8 cellular contexts compared by ENCODE assay signal in the genomic region with DNA sequence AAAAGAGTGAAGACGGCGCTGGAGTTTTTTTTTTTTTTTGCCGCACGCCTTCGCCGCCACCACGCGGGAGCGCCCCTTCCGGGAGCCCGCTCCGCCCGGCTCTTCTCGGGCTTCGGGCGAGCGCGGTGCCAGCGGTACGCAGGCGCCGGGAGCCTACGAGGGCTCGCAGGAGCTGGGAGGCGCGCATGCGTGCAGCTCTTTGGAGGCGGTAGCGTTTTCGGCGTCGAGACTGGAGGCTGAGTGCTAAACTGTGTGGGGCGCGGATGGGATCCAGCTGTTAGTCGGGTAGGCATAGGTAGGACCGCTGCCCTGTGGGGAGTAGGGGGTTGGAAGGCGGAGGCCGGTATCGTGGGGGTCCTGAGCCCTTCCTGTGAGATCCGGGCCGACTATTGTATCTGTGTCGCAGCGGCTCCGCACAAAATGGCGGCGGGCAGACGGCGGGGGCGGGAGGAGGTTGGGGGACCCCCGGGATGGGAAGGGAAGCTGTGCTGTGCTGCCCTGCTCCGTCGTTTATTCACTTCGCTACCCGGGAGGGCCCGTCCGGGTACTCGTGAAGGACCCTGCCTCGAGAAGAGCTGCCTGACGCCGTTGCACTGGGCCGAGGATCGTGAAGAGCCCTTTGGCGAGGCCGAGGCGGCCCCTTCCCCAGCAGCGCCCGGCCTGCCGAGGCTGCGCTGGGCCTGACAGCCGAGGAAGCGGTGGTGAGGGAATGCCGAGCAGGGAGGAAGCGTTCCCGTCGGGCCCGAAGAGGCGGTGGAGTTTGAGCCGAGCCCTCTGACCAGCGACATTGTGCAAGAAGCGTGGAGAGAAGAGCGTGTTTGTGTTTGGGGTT. TPM values are rescaled to one million over a fixed set of nuclear protein-coding genes. Genes with fewer than 3 reads are reported as not detected.
DNase-seq lines count a peak whose midpoint lies in the region; ATAC-seq and TF ChIP-seq lines count a peak whose summit lies in the region.

A gene with protein sequence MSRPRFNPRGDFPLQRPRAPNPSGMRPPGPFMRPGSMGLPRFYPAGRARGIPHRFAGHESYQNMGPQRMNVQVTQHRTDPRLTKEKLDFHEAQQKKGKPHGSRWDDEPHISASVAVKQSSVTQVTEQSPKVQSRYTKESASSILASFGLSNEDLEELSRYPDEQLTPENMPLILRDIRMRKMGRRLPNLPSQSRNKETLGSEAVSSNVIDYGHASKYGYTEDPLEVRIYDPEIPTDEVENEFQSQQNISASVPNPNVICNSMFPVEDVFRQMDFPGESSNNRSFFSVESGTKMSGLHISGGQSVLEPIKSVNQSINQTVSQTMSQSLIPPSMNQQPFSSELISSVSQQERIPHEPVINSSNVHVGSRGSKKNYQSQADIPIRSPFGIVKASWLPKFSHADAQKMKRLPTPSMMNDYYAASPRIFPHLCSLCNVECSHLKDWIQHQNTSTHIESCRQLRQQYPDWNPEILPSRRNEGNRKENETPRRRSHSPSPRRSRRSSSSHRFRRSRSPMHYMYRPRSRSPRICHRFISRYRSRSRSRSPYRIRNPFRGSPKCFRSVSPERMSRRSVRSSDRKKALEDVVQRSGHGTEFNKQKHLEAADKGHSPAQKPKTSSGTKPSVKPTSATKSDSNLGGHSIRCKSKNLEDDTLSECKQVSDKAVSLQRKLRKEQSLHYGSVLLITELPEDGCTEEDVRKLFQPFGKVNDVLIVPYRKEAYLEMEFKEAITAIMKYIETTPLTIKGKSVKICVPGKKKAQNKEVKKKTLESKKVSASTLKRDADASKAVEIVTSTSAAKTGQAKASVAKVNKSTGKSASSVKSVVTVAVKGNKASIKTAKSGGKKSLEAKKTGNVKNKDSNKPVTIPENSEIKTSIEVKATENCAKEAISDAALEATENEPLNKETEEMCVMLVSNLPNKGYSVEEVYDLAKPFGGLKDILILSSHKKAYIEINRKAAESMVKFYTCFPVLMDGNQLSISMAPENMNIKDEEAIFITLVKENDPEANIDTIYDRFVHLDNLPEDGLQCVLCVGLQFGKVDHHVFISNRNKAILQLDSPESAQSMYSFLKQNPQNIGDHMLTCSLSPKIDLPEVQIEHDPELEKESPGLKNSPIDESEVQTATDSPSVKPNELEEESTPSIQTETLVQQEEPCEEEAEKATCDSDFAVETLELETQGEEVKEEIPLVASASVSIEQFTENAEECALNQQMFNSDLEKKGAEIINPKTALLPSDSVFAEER (N-terminal part only) (plus strand): TSS at position 202 of the 832 bp plus-strand sequence. CDS start 17,173 bp downstream, outside the sequence.

- peak within 1 kb of the TSS; percentile 100 for H3K4me3 Mint-ChIP-seq in CD4-positive, alpha-beta T cell
- peak within 1 kb of the TSS; percentile 100 for H3K4me3 Mint-ChIP-seq in activated CD4-positive, alpha-beta memory T cell treated with anti-CD3 and anti-CD28 coated beads, Interleukin-2, amount 10 ng/mL, durations not matched to agents 7 days and 5 days

- peaks cover 55% of the 10 kb centered on the region for H3K4me1 Mint-ChIP-seq in CD4-positive, alpha-beta T cell (ENCODE audit: low read depth)
- peaks cover 28% of the 10 kb centered on the region for H3K4me1 Mint-ChIP-seq in activated CD4-positive, alpha-beta memory T cell treated with anti-CD3 and anti-CD28 coated beads, Interleukin-2, amount 10 ng/mL, durations not matched to agents 7 days and 5 days

- intact Hi-C loops in CD4-positive, alpha-beta T cell (cut with DNase I, micrococcal nuclease): loop anchor here (2.0 to 5.0 kb wide), 6 partner anchors 76 to 334 kb away; a partner anchor contains a TSS
- intact Hi-C loops in lower lobe of right lung (cut with DNase I): no loop called here

- no peaks in the 10 kb centered on the region for H3K36me3 ChIP-seq in lower lobe of right lung

- H3K36me3 Mint-ChIP-seq in CD4-positive, alpha-beta T cell (ENCODE audit: low read depth): peaks cover 36% of the 10 kb centered on the region
- H3K36me3 Mint-ChIP-seq in activated CD4-positive, alpha-beta memory T cell treated with anti-CD3 and anti-CD28 coated beads, Interleukin-2, amount 10 ng/mL, durations not matched to agents 7 days and 5 days (ENCODE audit: low read depth): peaks cover 23% of the 10 kb centered on the region

- H3K27me3 Mint-ChIP-seq in CD4-positive, alpha-beta T cell: peaks cover 11% of the 10 kb centered on the region
- H3K27me3 Mint-ChIP-seq in activated CD4-positive, alpha-beta memory T cell treated with anti-CD3 and anti-CD28 coated beads, Interleukin-2, amount 10 ng/mL, durations not matched to agents 7 days and 5 days: peaks cover 3% of the 10 kb centered on the region

- H3K4me3 ChIP-seq in lower lobe of right lung: peak within 1 kb of the TSS; percentile 95

- POLR2A ChIA-PET in CD4-positive, alpha-beta T cell (lab: Charles Lee): interaction anchor here (0.6 to 3.2 kb wide), 29 partner anchors 9 to 1953 kb away, joined by 3 to 49 read pairs (median 4); a partner anchor contains a TSS
- POLR2A ChIA-PET in activated CD4-positive, alpha-beta memory T cell treated with anti-CD3 and anti-CD28 coated beads, Interleukin-2, amount 10 ng/mL, durations not matched to agents 7 days and 5 days (lab: Charles Lee): interaction anchor here (0.6 to 3.0 kb wide), 19 partner anchors 9 to 1945 kb away, joined by 3 to 12 read pairs (median 4); a partner anchor contains a TSS

- H3K9me3 ChIP-seq in CD4-positive, alpha-beta T cell (ENCODE audit: control insufficient read depth, low read length): no peaks in the 10 kb centered on the region
- no peaks in the 10 kb centered on the region for H3K9me3 ChIP-seq in lower lobe of right lung

- CTCF ChIA-PET in CD4-positive, alpha-beta T cell (lab: Charles Lee): interaction anchor here (0.6 to 2.4 kb wide), 24 partner anchors 12 to 1950 kb away, joined by 3 to 14 read pairs (median 3); a partner anchor contains a TSS
- CTCF ChIA-PET in activated CD4-positive, alpha-beta memory T cell treated with anti-CD3 and anti-CD28 coated beads, Interleukin-2, amount 10 ng/mL, durations not matched to agents 7 days and 5 days (lab: Charles Lee): interaction anchor here (0.6 to 2.3 kb wide), 51 partner anchors 9 to 1597 kb away, joined by 3 to 17 read pairs (median 4); a partner anchor contains a TSS

- peak; percentile 80 for TF ChIP-seq CTCF in CD4-positive, alpha-beta T cell (IDR thresholded peaks at IDR 0.05)
- TF ChIP-seq CTCF in lower lobe of right lung (IDR thresholded peaks at IDR 0.05): peak; percentile 84

- no peaks in the 10 kb centered on the region for H3K27me3 ChIP-seq in CD4-positive, alpha-beta T cell (ENCODE audit: control insufficient read depth, insufficient read depth, low read length)
- H3K27me3 ChIP-seq in lower lobe of right lung (ENCODE audit: low read depth): no peaks in the 10 kb centered on the region

- DNase-seq in CD4-positive, alpha-beta T cell: peak; percentile 83 to 93 (median 90)
- DNase-seq in NCI-H82 treated with DMSO at 0.1 percent for 48 hours (lab: John Stamatoyannopoulos, UW; ENCODE audit: unreplicated experiment) (peak; percentile 77), ecto neural progenitor cell (ENCODE audit: low spot score) (peak; percentile 94), lower lobe of right lung (peak; percentile 97)
- DNase-seq in activated CD4-positive, alpha-beta memory T cell treated with anti-CD3 and anti-CD28 coated beads, Interleukin-2, amount 10 ng/mL, durations not matched to agents 7 days and 5 days: peak; percentile 92
- peak; percentile 83 to 90 (median 85) for DNase-seq in stimulated activated CD4-positive, alpha-beta T cell treated with anti-CD3 and anti-CD28 coated beads, TNF-alpha, amount 100 ng/mL, for 24 hours (ENCODE audit: low read depth in 3 of 3)

- H3K4me1 ChIP-seq in lower lobe of right lung: peaks cover 39% of the 10 kb centered on the region

- ATAC-seq in CD4-positive, alpha-beta T cell (ENCODE audit: poor library complexity): peak; percentile 97
- peak; percentile 97 for ATAC-seq in GM19397 (IDR thresholded peaks at IDR 0.05; ENCODE audit: unreplicated experiment)
- ATAC-seq in HG03571 (IDR thresholded peaks at IDR 0.05; ENCODE audit: unreplicated experiment): peak; percentile 93
- ATAC-seq in lower lobe of right lung: peak; percentile 100

- H3K9me3 Mint-ChIP-seq in CD4-positive, alpha-beta T cell: no peaks in the 10 kb centered on the region
- H3K9me3 Mint-ChIP-seq in activated CD4-positive, alpha-beta memory T cell treated with anti-CD3 and anti-CD28 coated beads, Interleukin-2, amount 10 ng/mL, durations not matched to agents 7 days and 5 days: no peaks in the 10 kb centered on the region

- H3K27ac ChIP-seq in CD4-positive, alpha-beta T cell (ENCODE audit: low read depth, low read length): peak within 1 kb of the TSS; percentile 82
- peak within 1 kb of the TSS; percentile 97 for H3K27ac ChIP-seq in lower lobe of right lung

- H3K27ac Mint-ChIP-seq in CD4-positive, alpha-beta T cell: peak within 1 kb of the TSS; percentile 99
- peak within 1 kb of the TSS; percentile 99 for H3K27ac Mint-ChIP-seq in activated CD4-positive, alpha-beta memory T cell treated with anti-CD3 and anti-CD28 coated beads, Interleukin-2, amount 10 ng/mL, durations not matched to agents 7 days and 5 days

RNA-seq across cellular contexts. Expression of the gene that starts here (rescaled TPM):
- total RNA-seq in CD4-positive, alpha-beta T cell: 10 to 100 TPM; 77.8 to 86.4 TPM
- total RNA-seq in activated CD4-positive, alpha-beta memory T cell treated with anti-CD3 and anti-CD28 coated beads, Interleukin-2, amount 10 ng/mL, durations not matched to agents 7 days and 5 days: 10 to 100 TPM; 78.6 to 79.3 TPM
- 115 TPM for total RNA-seq in lower lobe of right lung

Comparison
In these comparisons a context has a peak if more than half of its experiments do, and no peak if none do; other contexts are left out.
1. Peak in every context shown above with its lines: DNase-seq, ATAC-seq, H3K4me3 ChIP-seq and H3K27ac ChIP-seq.